1 cellular context compared by ENCODE assay signal in genomic region chr15:88454867-88455810, GRCh38.
TF ChIP-seq lines count a peak whose summit lies in the region.

No MANE protein-coding gene starts in this region.

TF ChIP-seq in K562, 482 proteins besides CTCF, POLR2A, EP300 and RAD21 (continued from another document and continues in another):
- TF ChIP-seq SRSF9 (IDR thresholded peaks at IDR 0.05; ENCODE audit: borderline replicate concordance, low read depth, low read length) (no peak), JUND (IDR thresholded peaks at IDR 0.05; ENCODE audit: borderline replicate concordance, low read depth, low read length) (0 out of 2 replicates have a peak, but pooled peaks have one; percentile 6), JUND (tag; IDR thresholded peaks at IDR 0.05; ENCODE audit: borderline replicate concordance, low read depth, low read length) (no peak), KAT7 (CRISPR knock-in tag; IDR thresholded peaks at IDR 0.05; ENCODE audit: borderline replicate concordance) (no peak), TSC22D4 (tag; IDR thresholded peaks at IDR 0.05) (no peak), ZNF384 (IDR thresholded peaks at IDR 0.05; ENCODE audit: low read depth, low read length) (no peak), TARDBP (IDR thresholded peaks at IDR 0.05) (no peak), SMARCB1 (IDR thresholded peaks at IDR 0.05; ENCODE audit: insufficient read length, low read depth) (no peak), PHB (CRISPR knock-in tag; IDR thresholded peaks at IDR 0.05) (no peak), RBM17 (IDR thresholded peaks at IDR 0.05; ENCODE audit: borderline replicate concordance, low read depth, low read length) (no peak), FOXJ2 (tag; IDR thresholded peaks at IDR 0.05) (no peak), HDAC2 (IDR thresholded peaks at IDR 0.05) (no peak), ZBTB40 (IDR thresholded peaks at IDR 0.05) (no peak), ZBTB40 (CRISPR knock-in tag; IDR thresholded peaks at IDR 0.05) (no peak), ZNF589 (CRISPR knock-in tag; IDR thresholded peaks at IDR 0.05; ENCODE audit: low read depth) (no peak), SMARCE1 (IDR thresholded peaks at IDR 0.05) (no peak), RUNX1 (IDR thresholded peaks at IDR 0.05; ENCODE audit: low read depth) (no peak), AFF1 (IDR thresholded peaks at IDR 0.05; ENCODE audit: low read depth in 1 of 2, partially characterized antibody in 2 of 2) (no peak), ZNF766 (CRISPR knock-in tag; conservative IDR thresholded peaks at IDR 0.05) (no peak), CHD7 (IDR thresholded peaks at IDR 0.05; ENCODE audit: low read depth, low read length) (no peak), RB1 (IDR thresholded peaks at IDR 0.05; ENCODE audit: low read depth) (peak; percentile 40; the same call in 1 of the 2 replicates), ZFP1 (CRISPR knock-in tag; IDR thresholded peaks at IDR 0.05) (no peak), ETS2 (tag; IDR thresholded peaks at IDR 0.05; ENCODE audit: borderline replicate concordance, poor library complexity, severe bottlenecking) (no peak), NFIX (CRISPR knock-in tag; IDR thresholded peaks at IDR 0.05; ENCODE audit: low read depth) (no peak), L3MBTL2 (IDR thresholded peaks at IDR 0.05) (no peak), MYC (IDR thresholded peaks at IDR 0.05; ENCODE audit: low read depth, low read length) (no peak), MYC (CRISPR knock-in tag; IDR thresholded peaks at IDR 0.05; ENCODE audit: borderline replicate concordance, low read depth) (no peak), CREBBP (IDR thresholded peaks at IDR 0.05; ENCODE audit: low read depth, low read length) (no peak)
- TF ChIP-seq, protein P1, sequence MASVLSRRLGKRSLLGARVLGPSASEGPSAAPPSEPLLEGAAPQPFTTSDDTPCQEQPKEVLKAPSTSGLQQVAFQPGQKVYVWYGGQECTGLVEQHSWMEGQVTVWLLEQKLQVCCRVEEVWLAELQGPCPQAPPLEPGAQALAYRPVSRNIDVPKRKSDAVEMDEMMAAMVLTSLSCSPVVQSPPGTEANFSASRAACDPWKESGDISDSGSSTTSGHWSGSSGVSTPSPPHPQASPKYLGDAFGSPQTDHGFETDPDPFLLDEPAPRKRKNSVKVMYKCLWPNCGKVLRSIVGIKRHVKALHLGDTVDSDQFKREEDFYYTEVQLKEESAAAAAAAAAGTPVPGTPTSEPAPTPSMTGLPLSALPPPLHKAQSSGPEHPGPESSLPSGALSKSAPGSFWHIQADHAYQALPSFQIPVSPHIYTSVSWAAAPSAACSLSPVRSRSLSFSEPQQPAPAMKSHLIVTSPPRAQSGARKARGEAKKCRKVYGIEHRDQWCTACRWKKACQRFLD (CRISPR knock-in tag; IDR thresholded peaks at IDR 0.05): no peak
- TF ChIP-seq, protein P2, sequence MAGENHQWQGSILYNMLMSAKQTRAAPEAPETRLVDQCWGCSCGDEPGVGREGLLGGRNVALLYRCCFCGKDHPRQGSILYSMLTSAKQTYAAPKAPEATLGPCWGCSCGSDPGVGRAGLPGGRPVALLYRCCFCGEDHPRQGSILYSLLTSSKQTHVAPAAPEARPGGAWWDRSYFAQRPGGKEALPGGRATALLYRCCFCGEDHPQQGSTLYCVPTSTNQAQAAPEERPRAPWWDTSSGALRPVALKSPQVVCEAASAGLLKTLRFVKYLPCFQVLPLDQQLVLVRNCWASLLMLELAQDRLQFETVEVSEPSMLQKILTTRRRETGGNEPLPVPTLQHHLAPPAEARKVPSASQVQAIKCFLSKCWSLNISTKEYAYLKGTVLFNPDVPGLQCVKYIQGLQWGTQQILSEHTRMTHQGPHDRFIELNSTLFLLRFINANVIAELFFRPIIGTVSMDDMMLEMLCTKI (IDR thresholded peaks at IDR 0.05; ENCODE audit: partially characterized antibody): no peak
